Comparison of ENCODE assay signal across 14 cellular contexts in genomic region chr4:5808081-5808741, GRCh38.
DNase-seq lines count a peak whose midpoint lies in the region; ATAC-seq and TF ChIP-seq lines count a peak whose summit lies in the region.
"Had no signal": no experiment of that assay in that cellular context is flagged by ENCODE, and none has a peak within 500 bp of the region (broad histone marks: within the 10 kb centered on the region; RNA-seq: fewer than 3 reads in every experiment).

No MANE protein-coding gene starts in this region.

- TF ChIP-seq CTCF in fibroblast of lung (conservative IDR thresholded peaks at IDR 0.05 in 1 of 2, IDR thresholded peaks at IDR 0.05 in 1 of 2; ENCODE audit: low read depth in 1 of 2, low read length in 2 of 2) = no peak

- H3K9ac ChIP-seq in fibroblast of lung (ENCODE audit: insufficient read depth, low read length) = no peak overlapping the region

- H3K79me2 ChIP-seq in fibroblast of lung (ENCODE audit: control insufficient read depth, insufficient read depth, low read length) = no peaks in the 10 kb centered on the region

- H3K4me3 ChIP-seq in right cardiac atrium (ENCODE audit: low read length) = no peak overlapping the region
- H3K4me3 ChIP-seq in fibroblast of lung (replicated peaks in 1 of 4; ENCODE audit: control extremely low read depth in 1 of 4, insufficient read depth in 1 of 4, low read depth in 3 of 4, low read length in 4 of 4) = no peak overlapping the region
- H3K4me3 ChIP-seq: gastroesophageal sphincter, pancreas had no signal

- peak; percentile 42 for DNase-seq in left ventricle myocardium superior
- no peak for DNase-seq in right cardiac atrium
- peak; percentile 76 for DNase-seq in NCI-H69 (lab: John Stamatoyannopoulos, UW)
- DNase-seq in fibroblast of lung (ENCODE audit: low read depth in 2 of 2) = peak; percentile 19 to 37
- no peak for DNase-seq in T-helper 9 cell
- DNase-seq: effector CD8-positive, alpha-beta T cell; immature natural killer cell; midbrain; pancreas; stimulated activated CD4-positive, alpha-beta T cell treated with anti-CD3 and anti-CD28 coated beads, Interleukin-12 subunit alpha, Interleukin-12 subunit beta, amount 100 ng/mL, for 4 hours had no signal

- H3K4me1 ChIP-seq in right cardiac atrium (ENCODE audit: control insufficient read depth, insufficient read depth, low read length) (no peaks in the 10 kb centered on the region), fibroblast of lung (ENCODE audit: control insufficient read depth, extremely low read depth, insufficient read depth, low read length) (no peaks in the 10 kb centered on the region)
- H3K4me1 ChIP-seq: gastroesophageal sphincter, pancreas had no signal

- no peaks in the 10 kb centered on the region for H4K20me1 ChIP-seq in fibroblast of lung (ENCODE audit: control insufficient read depth, extremely low read depth, insufficient read depth, low read length)

- no peak overlapping the region for H3K4me2 ChIP-seq in fibroblast of lung (ENCODE audit: extremely low read depth, insufficient read depth, low read length)

- H3K9me3 ChIP-seq in right cardiac atrium (ENCODE audit: control insufficient read depth, low read length) (no peaks in the 10 kb centered on the region), fibroblast of lung (ENCODE audit: control insufficient read depth, insufficient read depth, low read depth, low read length) (no peaks in the 10 kb centered on the region)
- H3K9me3 ChIP-seq: pancreas had no signal

- 69% methylated on average over 10 of the region's 10 CpGs for WGBS in right cardiac atrium

- ATAC-seq in left ventricle myocardium superior = peak; percentile 42
- ATAC-seq in right cardiac atrium = no peak
- ATAC-seq in HG03439 (IDR thresholded peaks at IDR 0.05; ENCODE audit: unreplicated experiment) = no peak
- ATAC-seq in HG03432 (IDR thresholded peaks at IDR 0.05; ENCODE audit: unreplicated experiment) = no peak
- ATAC-seq in GM19463 (IDR thresholded peaks at IDR 0.05; ENCODE audit: unreplicated experiment) = no peak
- ATAC-seq: gastroesophageal sphincter, pancreas had no signal

- H2AFZ ChIP-seq in fibroblast of lung (ENCODE audit: low read length) = no peak overlapping the region

- H3K27ac ChIP-seq in right cardiac atrium (ENCODE audit: low read length) = no peak overlapping the region
- H3K27ac ChIP-seq in fibroblast of lung (ENCODE audit: insufficient read depth, low read length) = no peak overlapping the region
- H3K27ac ChIP-seq: gastroesophageal sphincter, pancreas had no signal

- intact Hi-C loops in left ventricle myocardium superior (cut with micrococcal nuclease) = no loop called here
- intact Hi-C loops in right cardiac atrium (cut with DNase I) = no loop called here

- peaks cover 21% of the 10 kb centered on the region for H3K36me3 ChIP-seq in fibroblast of lung (ENCODE audit: control insufficient read depth, insufficient read depth, low read length)

- no peaks in the 10 kb centered on the region for H3K27me3 ChIP-seq in right cardiac atrium (ENCODE audit: control insufficient read depth, insufficient read depth)
- no peaks in the 10 kb centered on the region for H3K27me3 ChIP-seq in fibroblast of lung (ENCODE audit: control insufficient read depth, insufficient read depth, low read length)
- H3K27me3 ChIP-seq: gastroesophageal sphincter, pancreas had no signal

Comparison
In these comparisons a context has a peak if more than half of its experiments do, and no peak if none do; other contexts are left out.
1. DNase-seq: peak in left ventricle myocardium superior (single experiment), NCI-H69 (single experiment) and fibroblast of lung (2 of 2); none in right cardiac atrium (0 of 3) and T-helper 9 cell (single experiment).